In the genomic region with DNA sequence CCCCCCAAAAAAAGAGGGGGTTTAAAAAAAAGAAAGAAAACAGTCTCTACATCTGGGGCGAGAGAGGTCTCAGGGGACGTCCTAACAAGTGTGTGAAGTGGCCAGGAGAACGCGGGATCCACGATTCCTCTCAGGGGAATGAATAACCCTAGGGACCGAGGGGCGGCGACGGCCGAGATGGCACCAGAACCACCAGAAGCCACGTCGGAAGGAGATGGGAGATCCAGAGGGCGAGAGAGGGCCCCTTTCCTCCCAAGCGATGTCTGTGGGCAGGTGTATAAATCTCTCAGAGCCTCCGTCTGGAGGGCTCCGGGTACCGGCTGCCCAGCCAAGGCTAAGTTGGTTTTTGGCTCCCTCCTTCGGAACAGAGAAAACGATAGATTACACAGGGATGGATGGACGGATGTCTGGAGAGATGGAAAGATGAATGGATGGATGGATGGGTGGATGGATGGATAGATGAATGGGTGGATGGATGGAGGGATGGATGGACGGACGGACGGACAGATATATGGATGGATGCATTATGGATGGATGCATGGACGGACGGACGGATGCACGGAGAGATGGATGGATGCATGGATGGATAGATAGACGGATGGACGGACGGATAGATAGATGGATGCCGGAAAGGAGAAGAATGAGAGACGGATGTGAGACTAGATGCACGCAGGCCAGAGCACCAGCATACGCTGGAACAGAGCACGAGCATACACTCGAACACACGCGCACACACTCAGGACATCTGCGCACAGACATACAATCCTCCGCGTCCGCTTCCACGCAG, we compare ENCODE assay signal across 1 cellular context.
TF ChIP-seq lines count a peak whose summit lies in the region.

No MANE protein-coding gene starts in this region.

TF ChIP-seq in IMR-90, 13 proteins besides CTCF, POLR2A, EP300 and RAD21:
- TF ChIP-seq FOS (IDR thresholded peaks at IDR 0.05; ENCODE audit: low read depth, low read length) (no peak), CEBPB (IDR thresholded peaks at IDR 0.05; ENCODE audit: low read depth, low read length) (no peak), NFE2L2 (IDR thresholded peaks at IDR 0.05; ENCODE audit: low read depth, low read length) (no peak), MAFK (IDR thresholded peaks at IDR 0.05; ENCODE audit: low read depth, low read length) (no peak), SMC3 (IDR thresholded peaks at IDR 0.05; ENCODE audit: low read depth, low read length) (no peak), MXI1 (IDR thresholded peaks at IDR 0.05; ENCODE audit: borderline replicate concordance, low read depth, low read length) (0 out of 2 replicates have a peak, but pooled peaks have one; percentile 20)
- TF ChIP-seq, protein P1, sequence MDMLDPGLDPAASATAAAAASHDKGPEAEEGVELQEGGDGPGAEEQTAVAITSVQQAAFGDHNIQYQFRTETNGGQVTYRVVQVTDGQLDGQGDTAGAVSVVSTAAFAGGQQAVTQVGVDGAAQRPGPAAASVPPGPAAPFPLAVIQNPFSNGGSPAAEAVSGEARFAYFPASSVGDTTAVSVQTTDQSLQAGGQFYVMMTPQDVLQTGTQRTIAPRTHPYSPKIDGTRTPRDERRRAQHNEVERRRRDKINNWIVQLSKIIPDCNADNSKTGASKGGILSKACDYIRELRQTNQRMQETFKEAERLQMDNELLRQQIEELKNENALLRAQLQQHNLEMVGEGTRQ (IDR thresholded peaks at IDR 0.05; ENCODE audit: low read depth, low read length), result no peak
